In genomic region chr17:4073983-4074830, GRCh38 we compare ENCODE assay signal across 1 cellular context.
TF ChIP-seq lines count a peak whose summit lies in the region.

No MANE protein-coding gene starts in this region.

TF ChIP-seq in GM12878, 131 proteins besides CTCF, POLR2A, EP300 and RAD21 (continued from another document and continues in another):
- TF ChIP-seq SP1 (IDR thresholded peaks at IDR 0.05; ENCODE audit: low read depth, low read length) (peak; percentile 63), REST (IDR thresholded peaks at IDR 0.05; ENCODE audit: low read depth, low read length) (0 out of 2 replicates have a peak, but pooled peaks have one; percentile 5), HDAC2 (IDR thresholded peaks at IDR 0.05) (no peak), SKIL (IDR thresholded peaks at IDR 0.05; ENCODE audit: low read depth, poor library complexity, severe bottlenecking) (peak; percentile 80), HSF1 (IDR thresholded peaks at IDR 0.05; ENCODE audit: low read depth, low read length) (no peak), TCF7 (IDR thresholded peaks at IDR 0.05; ENCODE audit: borderline replicate concordance) (peak; percentile 85), GABPA (IDR thresholded peaks at IDR 0.05; ENCODE audit: low read depth) (0 out of 2 replicates have a peak, but pooled peaks have one; percentile 12), CREB1 (IDR thresholded peaks at IDR 0.05; ENCODE audit: low read depth) (peak; percentile 82), STAT1 (conservative IDR thresholded peaks at IDR 0.05) (no peak), KLF5 (IDR thresholded peaks at IDR 0.05; ENCODE audit: partially characterized antibody) (no peak), RUNX3 (IDR thresholded peaks at IDR 0.05; ENCODE audit: low read length) (peak; percentile 96), EGR1 (IDR thresholded peaks at IDR 0.05; ENCODE audit: borderline replicate concordance in 1 of 2, low read depth in 2 of 2, low read length in 2 of 2) (no peak), FOXM1 (IDR thresholded peaks at IDR 0.05; ENCODE audit: low read depth, low read length) (peak; percentile 72; the same call in 1 of the 2 replicates), SPI1 (IDR thresholded peaks at IDR 0.05; ENCODE audit: borderline replicate concordance, insufficient read depth, low read depth, low read length) (peak; percentile 100), PML (IDR thresholded peaks at IDR 0.05; ENCODE audit: low read length) (peak; percentile 64; the same call in 1 of the 2 replicates), RELB (IDR thresholded peaks at IDR 0.05; ENCODE audit: low read depth) (peak; percentile 83), CEBPB (IDR thresholded peaks at IDR 0.05; ENCODE audit: borderline replicate concordance in 1 of 2, low read depth in 2 of 2, low read length in 2 of 2) (no peak), YY1 (IDR thresholded peaks at IDR 0.05; ENCODE audit: low read depth, low read length) (peak; percentile 50), NKRF (conservative IDR thresholded peaks at IDR 0.05) (peak; percentile 19; the same call in 1 of the 2 replicates), CREM (IDR thresholded peaks at IDR 0.05; ENCODE audit: low read depth) (peak; percentile 89), ZBTB40 (IDR thresholded peaks at IDR 0.05; ENCODE audit: borderline replicate concordance) (no peak), RCOR1 (conservative IDR thresholded peaks at IDR 0.05; ENCODE audit: low read depth, low read length) (no peak), ZNF207 (IDR thresholded peaks at IDR 0.05; ENCODE audit: borderline replicate concordance) (peak; percentile 70; the same call in 1 of the 2 replicates), WRNIP1 (IDR thresholded peaks at IDR 0.05; ENCODE audit: borderline replicate concordance, low read depth, low read length) (no peak; the same call in 1 of the 2 replicates), JUND (IDR thresholded peaks at IDR 0.05; ENCODE audit: low read depth, low read length) (peak; percentile 79; the same call in 1 of the 2 replicates), MTA2 (IDR thresholded peaks at IDR 0.05; ENCODE audit: low read depth) (peak; percentile 78), E2F8 (IDR thresholded peaks at IDR 0.05; ENCODE audit: low read depth, partially characterized antibody) (no peak), SREBF2 (IDR thresholded peaks at IDR 0.05; ENCODE audit: low read length) (no peak), IKZF2 (IDR thresholded peaks at IDR 0.05) (peak; percentile 66 to 73; a peak in 2 of 4 replicates), MAX (IDR thresholded peaks at IDR 0.05; ENCODE audit: low read depth, low read length) (peak; percentile 69; the same call in 1 of the 2 replicates), IKZF1 (conservative IDR thresholded peaks at IDR 0.05) (peak; percentile 82)
